In genomic region chr1:22203335-22203734, GRCh38 we compare ENCODE assay signal across 27 cellular contexts.
"Had no signal": no experiment of that assay in that cellular context is flagged by ENCODE, and none has a peak within 500 bp of the region (broad histone marks: within the 10 kb centered on the region; RNA-seq: fewer than 3 reads in every experiment).

No MANE protein-coding gene starts in this region.

- H3K36me3 Mint-ChIP-seq: mesothelial cell of epicardium; naive B cell; natural killer cell treated with Interleukin-12 subunit alpha and Interleukin-12 subunit beta and Interleukin-15 and Interleukin-18, amount 100 ng/mL, for 72 hours; stimulated activated naive B cell treated with anti-CD40 and anti-IgM and Interleukin-4, amounts not matched to agents 10 μg/mL and 1 μg/mL and 100 μg/mL, for 72 hours had no signal

- H3K9me3 Mint-ChIP-seq: endodermal cell; natural killer cell treated with Interleukin-12 subunit alpha and Interleukin-12 subunit beta and Interleukin-15 and Interleukin-18, amount 100 ng/mL, for 72 hours; stimulated activated naive B cell treated with anti-CD40 and anti-IgM and Interleukin-4, amounts not matched to agents 10 μg/mL and 1 μg/mL and 100 μg/mL, for 72 hours; stimulated activated naive CD8-positive, alpha-beta T cell treated with anti-CD3 and anti-CD28 coated beads, Interleukin-15, Interleukin-2, amounts not matched to agents 100 ng/mL and 50 ng/mL, for 24 hours had no signal

- H3K4me1 Mint-ChIP-seq: naive B cell; stimulated activated naive B cell treated with anti-CD40 and anti-IgM and Interleukin-4, amounts not matched to agents 10 μg/mL and 1 μg/mL and 100 μg/mL, for 72 hours had no signal

- H3K36me3 ChIP-seq: gastroesophageal sphincter, heart left ventricle, left lung, spleen, thoracic aorta, tibial nerve, upper lobe of left lung, uterus had no signal

- H3K4me3 ChIP-seq: gastroesophageal sphincter, heart left ventricle, hepatocyte, left lung, mucosa of descending colon, skin epidermis, spleen, thoracic aorta, tibial nerve, upper lobe of left lung, uterus had no signal

- H3K27me3 ChIP-seq: uterus had no signal

- H3K27ac Mint-ChIP-seq: endodermal cell; mesothelial cell of epicardium; naive B cell; natural killer cell treated with Interleukin-12 subunit alpha and Interleukin-12 subunit beta and Interleukin-15 and Interleukin-18, amount 100 ng/mL, for 72 hours; progenitor cell of endocrine pancreas; stimulated activated naive B cell treated with anti-CD40 and anti-IgM and Interleukin-4, amounts not matched to agents 10 μg/mL and 1 μg/mL and 100 μg/mL, for 72 hours; stimulated activated naive CD8-positive, alpha-beta T cell treated with anti-CD3 and anti-CD28 coated beads, Interleukin-15, Interleukin-2, amounts not matched to agents 100 ng/mL and 50 ng/mL, for 24 hours had no signal

- H3K4me1 ChIP-seq: foreskin keratinocyte, gastroesophageal sphincter, heart left ventricle, parathyroid adenoma, uterus had no signal

- DNase-seq: effector CD8-positive, alpha-beta T cell; endodermal cell; foreskin keratinocyte; heart left ventricle; left cardiac atrium; left lung; mesenchymal stem cell; mucosa of descending colon; naive B cell; stimulated activated CD4-positive, alpha-beta T cell treated with anti-CD3 and anti-CD28 coated beads, Interleukin-2, amount 100 ng/mL, for 48 hours; stimulated activated naive B cell treated with anti-CD40 and anti-IgM and Interleukin-4, amounts not matched to agents 10 μg/mL and 1 μg/mL and 100 μg/mL, for 72 hours; upper lobe of left lung; uterus had no signal

- H3K27ac ChIP-seq: epithelial cell of prostate, foreskin keratinocyte, gastroesophageal sphincter, heart left ventricle, hepatocyte, left lung, parathyroid adenoma, skin epidermis, spleen, thoracic aorta, tibial nerve, upper lobe of left lung, uterus had no signal

- H3K9me3 ChIP-seq: heart left ventricle, left lung, mucosa of descending colon, spleen, thoracic aorta, upper lobe of left lung, uterus had no signal

- H3K4me3 Mint-ChIP-seq: endodermal cell; mesothelial cell of epicardium; naive B cell; natural killer cell treated with Interleukin-12 subunit alpha and Interleukin-12 subunit beta and Interleukin-15 and Interleukin-18, amount 100 ng/mL, for 72 hours; neural crest cell; stimulated activated naive B cell treated with anti-CD40 and anti-IgM and Interleukin-4, amounts not matched to agents 10 μg/mL and 1 μg/mL and 100 μg/mL, for 72 hours; stimulated activated naive CD8-positive, alpha-beta T cell treated with anti-CD3 and anti-CD28 coated beads, Interleukin-15, Interleukin-2, amounts not matched to agents 100 ng/mL and 50 ng/mL, for 24 hours had no signal

- ATAC-seq: esophagus mucosa; foreskin keratinocyte; gastroesophageal sphincter; heart left ventricle; left cardiac atrium; left lung; mucosa of descending colon; natural killer cell treated with Interleukin-12 subunit alpha and Interleukin-12 subunit beta and Interleukin-15 and Interleukin-18, amount 100 ng/mL, for 72 hours; stimulated activated naive B cell treated with anti-CD40 and anti-IgM and Interleukin-4, amounts not matched to agents 10 μg/mL and 1 μg/mL and 100 μg/mL, for 72 hours had no signal
